16 cellular contexts compared by ENCODE assay signal in genomic region chr11:116446048-116446399, GRCh38.
DNase-seq lines count a peak whose midpoint lies in the region; ATAC-seq and TF ChIP-seq lines count a peak whose summit lies in the region.
"Had no signal": no experiment of that assay in that cellular context is flagged by ENCODE, and none has a peak within 500 bp of the region (broad histone marks: within the 10 kb centered on the region; RNA-seq: fewer than 3 reads in every experiment).

No MANE protein-coding gene starts in this region.

- TF ChIP-seq CTCF in PC-3 (conservative IDR thresholded peaks at IDR 0.05; ENCODE audit: low read depth, low read length) (no peak), foreskin keratinocyte (conservative IDR thresholded peaks at IDR 0.05) (no peak), thyroid gland (IDR thresholded peaks at IDR 0.05) (no peak)

- H3K23ac ChIP-seq in mesendoderm (ENCODE audit: low read length) = no peak overlapping the region

- no peak overlapping the region for H3K4ac ChIP-seq in mesendoderm (ENCODE audit: low read depth, low read length)

- no peaks in the 10 kb centered on the region for H3K36me3 ChIP-seq in PC-3 (ENCODE audit: low read depth, low read length)
- no peaks in the 10 kb centered on the region for H3K36me3 ChIP-seq in mesendoderm (ENCODE audit: control insufficient read depth, insufficient read depth, low read length)
- H3K36me3 ChIP-seq in thyroid gland = no peaks in the 10 kb centered on the region

- H4K8ac ChIP-seq in mesendoderm (ENCODE audit: low read depth, low read length) = no peak overlapping the region

- no peak overlapping the region for H2AK5ac ChIP-seq in mesendoderm (ENCODE audit: low read length)

- H3K27me3 ChIP-seq in PC-3 (ENCODE audit: low read length) (no peaks in the 10 kb centered on the region), foreskin keratinocyte (no peaks in the 10 kb centered on the region), mesendoderm (ENCODE audit: insufficient read depth, low read length, poor library complexity) (no peaks in the 10 kb centered on the region), thyroid gland (no peaks in the 10 kb centered on the region)

- H2BK15ac ChIP-seq in mesendoderm (replicated peaks; ENCODE audit: low read depth) = no peak overlapping the region

- H4K5ac ChIP-seq in mesendoderm (ENCODE audit: low read length) = no peak overlapping the region

- no peaks in the 10 kb centered on the region for H3K79me2 ChIP-seq in PC-3 (ENCODE audit: low read length)
- peaks cover 2% of the 10 kb centered on the region for H3K79me2 ChIP-seq in mesendoderm (ENCODE audit: control insufficient read depth, insufficient read depth, low read length)

- H3F3A ChIP-seq in PC-3 (ENCODE audit: low read length, unreplicated experiment) = no peaks in the 10 kb centered on the region

- H2AFZ ChIP-seq in PC-3 (ENCODE audit: low read length) = no peak overlapping the region

- CTCF ChIA-PET in PC-3 (lab: Charles Lee) = no interaction called here

- no peak overlapping the region for H3K4me3 ChIP-seq in PC-3 (ENCODE audit: low read length)
- H3K4me3 ChIP-seq in mesendoderm (ENCODE audit: low read length) = no peak overlapping the region
- H3K4me3 ChIP-seq in thyroid gland (replicated peaks in 1 of 3) = no peak overlapping the region

- TF ChIP-seq POLR2A in thyroid gland (IDR thresholded peaks at IDR 0.05) = no peak

- H3K27ac ChIP-seq in PC-3 (ENCODE audit: low read length) = no peak overlapping the region
- no peak overlapping the region for H3K27ac ChIP-seq in foreskin keratinocyte
- H3K27ac ChIP-seq in mesendoderm (ENCODE audit: low read depth, low read length) = no peak overlapping the region
- no peak overlapping the region for H3K27ac ChIP-seq in thyroid gland

- H3K79me1 ChIP-seq in mesendoderm (ENCODE audit: low read length) = no peaks in the 10 kb centered on the region

- ATAC-seq in PC-3 (no peak), foreskin keratinocyte (peak; percentile 45), GM19452 (IDR thresholded peaks at IDR 0.05; ENCODE audit: unreplicated experiment) (no peak)
- ATAC-seq: Panc1, Right ventricle myocardium inferior had no signal

- H3K9me2 ChIP-seq in PC-3 (replicated peaks; ENCODE audit: low read length) = 0 out of 2 replicates have a peak, but pooled peaks cover 3% of the 10 kb centered on the region

- H3K9ac ChIP-seq in PC-3 (ENCODE audit: low read length) (no peak overlapping the region), mesendoderm (ENCODE audit: low read length) (no peak overlapping the region)

- H3K4me1 ChIP-seq in PC-3 (ENCODE audit: insufficient read depth, low read length) (peaks cover 10% of the 10 kb centered on the region), foreskin keratinocyte (peaks cover 8% of the 10 kb centered on the region), mesendoderm (ENCODE audit: control insufficient read depth, low read depth, low read length) (peaks cover 7% of the 10 kb centered on the region), thyroid gland (no peaks in the 10 kb centered on the region)

- H3K9me3 ChIP-seq in PC-3 (ENCODE audit: low read length) (no peaks in the 10 kb centered on the region), thyroid gland (no peaks in the 10 kb centered on the region)

- H4K20me1 ChIP-seq in PC-3 (ENCODE audit: low read length) = no peaks in the 10 kb centered on the region

- H3K18ac ChIP-seq in mesendoderm (ENCODE audit: low read length) = peak overlapping the region; percentile 39

- no TSS peak for BruUV-seq in PC-3 (replicated peaks; lab: Mats Ljungman, UMichigan)

- intact Hi-C loops in PC-3 (cut with micrococcal nuclease) (no loop called here), thyroid gland (cut with DNase I) (no loop called here)

- no CpG with 5 or more reads among the region's 3 CpGs for WGBS in mesendoderm (ENCODE audit: extremely low coverage, insufficient coverage, low lambda C conversion rate)
- WGBS in thyroid gland, 2 donors = 47 to 53% methylated on average over 3 of the region's 3 CpGs

- POLR2A ChIA-PET in PC-3 (lab: Charles Lee; ENCODE audit: unreplicated experiment) = no interaction called here

- no peak overlapping the region for H2BK120ac ChIP-seq in mesendoderm (ENCODE audit: low read depth, low read length)

- DNase-seq in DMS53 treated with DMSO at 0.1 percent for 48 hours (lab: John Stamatoyannopoulos, UW; ENCODE audit: unreplicated experiment) = peak; percentile 16
- DNase-seq in PC-3 = peak; percentile 42
- DNase-seq in foreskin keratinocyte = no peak
- DNase-seq in mesendoderm = no peak
- DNase-seq in thyroid gland = no peak
- no peak for DNase-seq in NCI-H748 (lab: John Stamatoyannopoulos, UW; ENCODE audit: unreplicated experiment)
- DNase-seq in NOMO-1 (lab: John Stamatoyannopoulos, UW; ENCODE audit: unreplicated experiment in 2 of 2) = no peak
- DNase-seq: 8988T, DMS 273 treated with DMSO at 0.1 percent for 48 hours, HCEC 1CT, NCI-H1694 treated with DMSO at 0.1 percent for 48 hours, NCI-H2227 treated with DMSO at 0.1 percent for 48 hours, SW 1271 had no signal

- H3K56ac ChIP-seq in mesendoderm (ENCODE audit: low read length) = no peak overlapping the region

- H2BK5ac ChIP-seq in mesendoderm (ENCODE audit: low read length) = no peak overlapping the region

- H3K4me2 ChIP-seq in PC-3 (ENCODE audit: low read length) = no peak overlapping the region
- no peak overlapping the region for H3K4me2 ChIP-seq in mesendoderm (ENCODE audit: low read length)

Comparison
In these comparisons a context has a peak if more than half of its experiments do, and no peak if none do; other contexts are left out.
1. DNase-seq: peak in DMS53 treated with DMSO at 0.1 percent for 48 hours (single experiment) and PC-3 (single experiment); none in foreskin keratinocyte (0 of 2), mesendoderm (single experiment), thyroid gland (0 of 2), NCI-H748 (single experiment) and NOMO-1 (0 of 2).